28 cellular contexts compared by ENCODE assay signal in genomic region chr19:29793116-29793727, GRCh38.
"Had no signal": no experiment of that assay in that cellular context is flagged by ENCODE, and none has a peak within 500 bp of the region (broad histone marks: within the 10 kb centered on the region; RNA-seq: fewer than 3 reads in every experiment).

No MANE protein-coding gene starts in this region.

- H3K27ac Mint-ChIP-seq: dendritic cell treated with granulocyte-macrophage colony-stimulating factor and Interleukin-4, amounts not matched to agents 40 ng/mL and 50 ng/mL, for 4 days; mesothelial cell of epicardium; nephron; stimulated activated effector memory CD8-positive, alpha-beta T cell treated with anti-CD3 and anti-CD28 coated beads, Interleukin-12 subunit alpha, Interleukin-12 subunit beta, amount 100 ng/mL, for 72 hours had no signal

- H3K27ac ChIP-seq: esophagus squamous epithelium, heart right ventricle, left lung, prostate gland, right atrium auricular region, stomach, thyroid gland, vagina had no signal

- H3K9me3 Mint-ChIP-seq: dendritic cell treated with granulocyte-macrophage colony-stimulating factor and Interleukin-4, amounts not matched to agents 40 ng/mL and 50 ng/mL, for 4 days; mesothelial cell of epicardium; nephron; stimulated activated effector memory CD8-positive, alpha-beta T cell treated with anti-CD3 and anti-CD28 coated beads, Interleukin-12 subunit alpha, Interleukin-12 subunit beta, amount 100 ng/mL, for 72 hours had no signal

- H3K36me3 ChIP-seq: esophagus squamous epithelium, heart right ventricle, left lung, prostate gland, right atrium auricular region, stomach, thyroid gland, vagina had no signal

- H3K4me3 ChIP-seq: esophagus squamous epithelium, heart right ventricle, left lung, mucosa of descending colon, prostate gland, right atrium auricular region, stomach, thyroid gland, vagina had no signal

- H3K4me3 Mint-ChIP-seq: dendritic cell treated with granulocyte-macrophage colony-stimulating factor and Interleukin-4, amounts not matched to agents 40 ng/mL and 50 ng/mL, for 4 days; mesothelial cell of epicardium; naive thymus-derived CD4-positive, alpha-beta T cell; nephron; stimulated activated effector memory CD8-positive, alpha-beta T cell treated with anti-CD3 and anti-CD28 coated beads, Interleukin-12 subunit alpha, Interleukin-12 subunit beta, amount 100 ng/mL, for 72 hours had no signal

- H3K9me3 ChIP-seq: esophagus squamous epithelium, heart right ventricle, left lung, mucosa of descending colon, prostate gland, right atrium auricular region, stomach, thyroid gland, vagina had no signal

- H3K27me3 ChIP-seq: esophagus squamous epithelium, right atrium auricular region, thyroid gland, vagina had no signal

- H3K36me3 Mint-ChIP-seq: mesothelial cell of epicardium; stimulated activated effector memory CD8-positive, alpha-beta T cell treated with anti-CD3 and anti-CD28 coated beads, Interleukin-12 subunit alpha, Interleukin-12 subunit beta, amount 100 ng/mL, for 72 hours had no signal

- H3K4me1 ChIP-seq: esophagus squamous epithelium, heart right ventricle, left lung, prostate gland, right atrium auricular region, stomach, thyroid gland, vagina had no signal

- FAIRE-seq: endothelial cell of umbilical vein, islet of Langerhans had no signal

- H3K4me1 Mint-ChIP-seq: stimulated activated effector memory CD8-positive, alpha-beta T cell treated with anti-CD3 and anti-CD28 coated beads, Interleukin-12 subunit alpha, Interleukin-12 subunit beta, amount 100 ng/mL, for 72 hours had no signal

- DNase-seq: effector CD8-positive, alpha-beta T cell; esophagus squamous epithelium; foreskin melanocyte; glutamatergic neuron; heart right ventricle; hippocampal formation; left cardiac atrium; left lung; mesenchymal stem cell; mucosa of descending colon; naive thymus-derived CD4-positive, alpha-beta T cell; nucleus accumbens; stimulated activated CD4-positive, alpha-beta T cell treated with anti-CD3 and anti-CD28 coated beads, Interleukin-2, amount 100 ng/mL, for 24 hours; stimulated activated CD4-positive, alpha-beta T cell treated with anti-CD3 and anti-CD28 coated beads, Interleukin-4, amount 100 ng/mL, for 24 hours; stimulated activated naive CD4-positive, alpha-beta T cell treated with Interleukin-2 at 50 U/mL for 16 hours; stomach; thyroid gland; trophoblast cell had no signal

- ATAC-seq: heart right ventricle; left cardiac atrium; left lung; mucosa of descending colon; naive thymus-derived CD4-positive, alpha-beta T cell; sciatic nerve; stimulated activated effector memory CD8-positive, alpha-beta T cell treated with anti-CD3 and anti-CD28 coated beads, Interleukin-12 subunit alpha, Interleukin-12 subunit beta, amount 100 ng/mL, for 72 hours had no signal
